3 cellular contexts compared by ENCODE assay signal in genomic region chr18:9042766-9043481, GRCh38.
TF ChIP-seq lines count a peak whose summit lies in the region.

No MANE protein-coding gene starts in this region.

TF ChIP-seq in GM23338, 12 proteins besides CTCF, POLR2A, EP300 and RAD21:
- TF ChIP-seq ZNF114 (CRISPR knock-in tag; IDR thresholded peaks at IDR 0.05): no peak
TF ChIP-seq in GM23338: peak in this region for 0.

TF ChIP-seq in HCT116, 20 proteins besides CTCF, POLR2A, EP300 and RAD21:
- TF ChIP-seq SP1 (IDR thresholded peaks at IDR 0.05; ENCODE audit: low read depth) (no peak), EZH2 (IDR thresholded peaks at IDR 0.05) (no peak), MAX (IDR thresholded peaks at IDR 0.05) (no peak), EGR1 (IDR thresholded peaks at IDR 0.05; ENCODE audit: low read depth) (no peak), ELF1 (IDR thresholded peaks at IDR 0.05; ENCODE audit: borderline replicate concordance, low read depth) (no peak), ATF3 (IDR thresholded peaks at IDR 0.05) (no peak), CBX3 (IDR thresholded peaks at IDR 0.05; ENCODE audit: low read depth) (no peak), REST (IDR thresholded peaks at IDR 0.05; ENCODE audit: low read depth) (no peak), ZFX (IDR thresholded peaks at IDR 0.05) (no peak), CEBPB (IDR thresholded peaks at IDR 0.05; ENCODE audit: low read depth) (no peak), TCF7L2 (IDR thresholded peaks at IDR 0.05; ENCODE audit: borderline replicate concordance, extremely low read depth, insufficient read depth, insufficient read length) (no peak), EZH2phosphoT487 (IDR thresholded peaks at IDR 0.05; ENCODE audit: borderline replicate concordance) (no peak), SIN3A (IDR thresholded peaks at IDR 0.05; ENCODE audit: low read depth) (no peak), ZBTB33 (IDR thresholded peaks at IDR 0.05; ENCODE audit: extremely low read depth, insufficient replicate concordance, low read length) (no peak)

TF ChIP-seq in K562, 482 proteins besides CTCF, POLR2A, EP300 and RAD21:
- TF ChIP-seq ZNF436 (CRISPR knock-in tag; IDR thresholded peaks at IDR 0.05): no peak
- no peak for TF ChIP-seq CHD2 (IDR thresholded peaks at IDR 0.05; ENCODE audit: low read depth, low read length)
- TF ChIP-seq ZNF695 (CRISPR knock-in tag; IDR thresholded peaks at IDR 0.05): no peak
- TF ChIP-seq NFE2 (IDR thresholded peaks at IDR 0.05; ENCODE audit: low read depth): no peak
- no peak for TF ChIP-seq GATA2 (CRISPR knock-in tag; IDR thresholded peaks at IDR 0.05)
- TF ChIP-seq TAF15 (IDR thresholded peaks at IDR 0.05; ENCODE audit: low read depth, low read length): no peak
- TF ChIP-seq DIDO1 (tag; IDR thresholded peaks at IDR 0.05; ENCODE audit: low read depth): no peak
- TF ChIP-seq PCBP1 (IDR thresholded peaks at IDR 0.05; ENCODE audit: low read depth, low read length, poor library complexity, severe bottlenecking): no peak
- TF ChIP-seq ZNF830 (CRISPR knock-in tag; IDR thresholded peaks at IDR 0.05): no peak
- TF ChIP-seq MYC (IDR thresholded peaks at IDR 0.05; ENCODE audit: low read depth, low read length): no peak
- TF ChIP-seq MYC (CRISPR knock-in tag; IDR thresholded peaks at IDR 0.05; ENCODE audit: borderline replicate concordance, low read depth): no peak
- TF ChIP-seq NONO (IDR thresholded peaks at IDR 0.05; ENCODE audit: low read depth in 2 of 2, low read length in 1 of 2): no peak
- TF ChIP-seq ZNF740 (CRISPR knock-in tag; IDR thresholded peaks at IDR 0.05): no peak
- no peak for TF ChIP-seq ZNF740 (tag; IDR thresholded peaks at IDR 0.05)
- no peak for TF ChIP-seq SIN3B (IDR thresholded peaks at IDR 0.05; ENCODE audit: low read depth)
- TF ChIP-seq ZNF609 (CRISPR knock-in tag; IDR thresholded peaks at IDR 0.05; ENCODE audit: borderline replicate concordance): no peak
- TF ChIP-seq ASH1L (IDR thresholded peaks at IDR 0.05; ENCODE audit: borderline replicate concordance, low read depth, partially characterized antibody): no peak
- TF ChIP-seq ZNF354B (CRISPR knock-in tag; IDR thresholded peaks at IDR 0.05): no peak
- no peak for TF ChIP-seq ZNF197 (CRISPR knock-in tag; IDR thresholded peaks at IDR 0.05; ENCODE audit: low read depth)
- TF ChIP-seq HMG20A (CRISPR knock-in tag; conservative IDR thresholded peaks at IDR 0.05): no peak
- TF ChIP-seq TBL1XR1 (IDR thresholded peaks at IDR 0.05; ENCODE audit: low read length in 2 of 2): no peak
- TF ChIP-seq NR2C2 (CRISPR knock-in tag; IDR thresholded peaks at IDR 0.05): no peak
- no peak for TF ChIP-seq NR2C2 (tag; IDR thresholded peaks at IDR 0.05)
